8 cellular contexts compared by ENCODE assay signal in the genomic region with DNA sequence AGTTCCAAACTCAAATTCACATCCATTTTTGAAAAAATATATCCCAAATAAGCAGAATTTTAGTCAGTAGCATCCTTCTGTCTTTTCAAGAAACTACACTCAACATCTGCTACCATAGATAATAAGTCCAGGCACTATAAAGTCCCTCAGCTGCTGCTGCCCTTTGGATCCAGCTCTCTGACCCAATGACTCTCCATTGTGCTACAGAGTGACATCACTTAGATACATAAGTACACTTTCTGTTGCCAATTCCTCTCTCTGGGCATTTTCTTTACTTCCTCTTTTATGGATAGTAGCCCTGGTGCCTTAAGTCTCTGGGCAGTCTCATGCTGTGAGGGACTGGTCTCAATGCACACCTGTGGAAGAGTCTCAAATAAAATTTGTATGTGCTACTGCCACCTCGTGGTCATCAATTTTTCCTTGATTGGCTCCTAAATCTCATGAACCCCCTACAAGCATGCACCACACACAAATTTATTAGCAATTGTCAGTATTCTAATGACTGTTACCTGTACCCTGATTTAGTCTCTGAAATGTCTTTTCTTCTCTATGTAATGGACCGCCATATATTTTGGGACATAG.
DNase-seq lines count a peak whose midpoint lies in the region; ATAC-seq and TF ChIP-seq lines count a peak whose summit lies in the region.

No MANE protein-coding gene starts in this region.

- DNase-seq in CD1c-positive myeloid dendritic cell (ENCODE audit: extremely low spot score) (peak; percentile 3), OCI-M1 (lab: John Stamatoyannopoulos, UW) (peak; percentile 80), glutamatergic neuron (peak; percentile 30), tibial nerve (ENCODE audit: low spot score in 2 of 2) (no peak), aorta (no peak)

- H3K27me3 ChIP-seq in tibial nerve: no peaks in the 10 kb centered on the region
- H3K27me3 ChIP-seq in aorta (ENCODE audit: control insufficient read depth in 1 of 2, insufficient read depth in 2 of 2, low read length in 1 of 2): no peaks in the 10 kb centered on the region

- H3K9me3 Mint-ChIP-seq in glutamatergic neuron (ENCODE audit: unreplicated experiment): peaks cover 9% of the 10 kb centered on the region
- peaks cover 10% of the 10 kb centered on the region for H3K9me3 Mint-ChIP-seq in activated T-helper 17 cell treated with anti-CD3 and anti-CD28 coated beads, Interleukin-2, amount 50 U/mL, for 72 hours

- no peak for TF ChIP-seq POLR2A in tibial nerve (IDR thresholded peaks at IDR 0.05)

- H3K27ac ChIP-seq in tibial nerve (no peak overlapping the region), aorta (ENCODE audit: low read depth in 1 of 2, low read length in 2 of 2) (no peak overlapping the region)

- H3K9me3 ChIP-seq in tibial nerve (peaks cover 0 to 12% (median 1%) of the 10 kb centered on the region in 4 donors), aorta (ENCODE audit: control insufficient read depth, low read length) (no peaks in the 10 kb centered on the region)

- intact Hi-C loops in aorta (cut with DNase I): no loop called here

- no peaks in the 10 kb centered on the region for H3K36me3 ChIP-seq in tibial nerve
- H3K36me3 ChIP-seq in aorta (ENCODE audit: control insufficient read depth in 1 of 2, insufficient read depth in 2 of 2, low read length in 1 of 2): no peaks in the 10 kb centered on the region

- H3K4me3 ChIP-seq in tibial nerve (no peak overlapping the region), aorta (ENCODE audit: low read length in 2 of 2) (no peak overlapping the region)

- H3K27ac Mint-ChIP-seq in glutamatergic neuron (ENCODE audit: unreplicated experiment): no peak overlapping the region
- no peak overlapping the region for H3K27ac Mint-ChIP-seq in activated T-helper 17 cell treated with anti-CD3 and anti-CD28 coated beads, Interleukin-2, amount 50 U/mL, for 72 hours

- no peak for TF ChIP-seq EP300 in tibial nerve (IDR thresholded peaks at IDR 0.05)

- WGBS in tibial nerve, 2 donors: 47 to 51% methylated on average over 2 of the region's 2 CpGs
- WGBS in aorta, 2 donors: 46 to 48% methylated on average over 2 of the region's 2 CpGs

- peaks cover 5% of the 10 kb centered on the region for H3K4me1 Mint-ChIP-seq in glutamatergic neuron (ENCODE audit: low read depth, unreplicated experiment)
- H3K4me1 Mint-ChIP-seq in activated T-helper 17 cell treated with anti-CD3 and anti-CD28 coated beads, Interleukin-2, amount 50 U/mL, for 72 hours: no peaks in the 10 kb centered on the region

- TF ChIP-seq CTCF in glutamatergic neuron (IDR thresholded peaks at IDR 0.05; ENCODE audit: partially characterized antibody, unreplicated experiment): peak; percentile 71
- no peak for TF ChIP-seq CTCF in tibial nerve (IDR thresholded peaks at IDR 0.05)

- no peak overlapping the region for H3K4me3 Mint-ChIP-seq in glutamatergic neuron (ENCODE audit: unreplicated experiment)
- H3K4me3 Mint-ChIP-seq in activated T-helper 17 cell treated with anti-CD3 and anti-CD28 coated beads, Interleukin-2, amount 50 U/mL, for 72 hours: no peak overlapping the region

- H3K27me3 Mint-ChIP-seq in glutamatergic neuron (ENCODE audit: unreplicated experiment): peaks cover 2% of the 10 kb centered on the region
- H3K27me3 Mint-ChIP-seq in activated T-helper 17 cell treated with anti-CD3 and anti-CD28 coated beads, Interleukin-2, amount 50 U/mL, for 72 hours: no peaks in the 10 kb centered on the region

- H3K4me1 ChIP-seq in tibial nerve (no peaks in the 10 kb centered on the region), aorta (ENCODE audit: control insufficient read depth in 1 of 2, insufficient read depth in 2 of 2, low read length in 2 of 2) (no peaks in the 10 kb centered on the region)

- ATAC-seq in GM18867 (IDR thresholded peaks at IDR 0.05; ENCODE audit: unreplicated experiment) (peak; percentile 91), HG03060 (IDR thresholded peaks at IDR 0.05; ENCODE audit: low read depth, unreplicated experiment) (peak; percentile 65), aorta (ENCODE audit: low FRiP score) (no peak)
- ATAC-seq in activated T-helper 17 cell treated with anti-CD3 and anti-CD28 coated beads, Interleukin-2, amount 50 U/mL, for 72 hours (replicated peaks): no peak

- H3K36me3 Mint-ChIP-seq in glutamatergic neuron (ENCODE audit: unreplicated experiment): peaks cover 17% of the 10 kb centered on the region
- H3K36me3 Mint-ChIP-seq in activated T-helper 17 cell treated with anti-CD3 and anti-CD28 coated beads, Interleukin-2, amount 50 U/mL, for 72 hours (ENCODE audit: low read depth): no peaks in the 10 kb centered on the region

Comparison
In these comparisons a context has a peak if more than half of its experiments do, and no peak if none do; other contexts are left out.
1. DNase-seq: peak in CD1c-positive myeloid dendritic cell (single experiment), OCI-M1 (single experiment) and glutamatergic neuron (single experiment); none in tibial nerve (0 of 2) and aorta (0 of 2).
2. ATAC-seq: peak in GM18867 (single experiment) and HG03060 (single experiment); none in activated T-helper 17 cell treated with anti-CD3 and anti-CD28 coated beads, Interleukin-2, amount 50 U/mL, for 72 hours (single experiment) and aorta (single experiment).